8 cellular contexts compared by ENCODE assay signal in genomic region chr17:15260376-15261062, GRCh38. TPM values are rescaled to one million over a fixed set of nuclear protein-coding genes. Genes with fewer than 3 reads are reported as not detected.
DNase-seq lines count a peak whose midpoint lies in the region; ATAC-seq, FAIRE-seq and TF ChIP-seq lines count a peak whose summit lies in the region.

No MANE protein-coding gene starts in this region.

- no peak overlapping the region for H3K27ac Mint-ChIP-seq in activated T-cell treated with anti-CD3 and anti-CD28 coated beads, Interleukin-2, amount 50 U/mL, for 24 hours

- H3K4me1 Mint-ChIP-seq in activated T-cell treated with anti-CD3 and anti-CD28 coated beads, Interleukin-2, amount 50 U/mL, for 24 hours (ENCODE audit: low read depth): peaks cover 32% of the 10 kb centered on the region

- H3K27me3 Mint-ChIP-seq in activated T-cell treated with anti-CD3 and anti-CD28 coated beads, Interleukin-2, amount 50 U/mL, for 24 hours: peaks cover 94% of the 10 kb centered on the region

- peaks cover 45 to 63% (median 61%) of the 10 kb centered on the region in 4 donors for H3K4me1 ChIP-seq in esophagus muscularis mucosa

- H3K9me3 ChIP-seq in esophagus muscularis mucosa: no peaks in the 10 kb centered on the region

- no peak for ATAC-seq in HG02973 (IDR thresholded peaks at IDR 0.05; ENCODE audit: unreplicated experiment)

- H3K4me3 Mint-ChIP-seq in activated T-cell treated with anti-CD3 and anti-CD28 coated beads, Interleukin-2, amount 50 U/mL, for 24 hours: peak overlapping the region; percentile 75

- peak; percentile 79 to 92 (median 88) for TF ChIP-seq CTCF in esophagus muscularis mucosa (IDR thresholded peaks at IDR 0.05)

- TF ChIP-seq EP300 in esophagus muscularis mucosa (IDR thresholded peaks at IDR 0.05): no peak

- peak overlapping the region; percentile 72 to 81 (median 76) for H3K4me3 ChIP-seq in esophagus muscularis mucosa

- intact Hi-C loops in esophagus muscularis mucosa (cut with DNase I): loop anchor here (1.0 to 5.0 kb wide), 3 partner anchors 82 to 243 kb away; partner anchors contain the start of gene TEKT3

- FAIRE-seq in H54 (lab: Jason Lieb, UNC): no peak

- no peaks in the 10 kb centered on the region for H3K36me3 Mint-ChIP-seq in activated T-cell treated with anti-CD3 and anti-CD28 coated beads, Interleukin-2, amount 50 U/mL, for 24 hours (ENCODE audit: low read depth)

- WGBS in esophagus muscularis mucosa: 0% methylated on average over 8 of the region's 59 CpGs

- H3K27ac ChIP-seq in esophagus muscularis mucosa (replicated peaks in 1 of 4): peak overlapping the region; percentile 94 to 99 (median 97)

- no peaks in the 10 kb centered on the region for H3K9me3 Mint-ChIP-seq in activated T-cell treated with anti-CD3 and anti-CD28 coated beads, Interleukin-2, amount 50 U/mL, for 24 hours

- peak; percentile 64 for DNase-seq in CMK (ENCODE audit: low read depth)
- peak; percentile 59 for DNase-seq in H54 (ENCODE audit: insufficient read length, low spot score)
- peak; percentile 69 for DNase-seq in NCI-H82 (lab: John Stamatoyannopoulos, UW)
- DNase-seq in activated T-cell treated with anti-CD3 and anti-CD28 coated beads, Interleukin-2, amount 50 U/mL, for 24 hours: peak; percentile 77
- peak; percentile 97 for DNase-seq in esophagus muscularis mucosa (ENCODE audit: extremely low spot score)
- peak; percentile 88 for DNase-seq in mucosa of gallbladder (ENCODE audit: low spot score)
- DNase-seq in stimulated activated CD8-positive, alpha-beta memory T cell treated with anti-CD3 and anti-CD28 coated beads, Interleukin-7, amount 100 ng/mL, for 48 hours (ENCODE audit: extremely low read depth in 1 of 2, low read depth in 1 of 2): peak; percentile 33 to 49

- TF ChIP-seq POLR2A in H54 (IDR thresholded peaks at IDR 0.05; ENCODE audit: low read depth, low read length): peak; percentile 83
- peak; percentile 31 for TF ChIP-seq POLR2A in esophagus muscularis mucosa (IDR thresholded peaks at IDR 0.05; ENCODE audit: low read depth)

- H3K27me3 ChIP-seq in esophagus muscularis mucosa: no peaks in the 10 kb centered on the region

- H3K36me3 ChIP-seq in esophagus muscularis mucosa: peaks cover 16 to 38% (median 33%) of the 10 kb centered on the region in 4 donors

RNA-seq across cellular contexts. Expression of gene PMP22, which starts 4.6 kb away (rescaled TPM):
- total RNA-seq in esophagus muscularis mucosa (100 to 1,000 TPM; 171 to 253 (median 237) TPM), mucosa of gallbladder (61.4 TPM)

Comparison
In these comparisons a context has a peak if more than half of its experiments do, and no peak if none do; other contexts are left out.
1. DNase-seq: peak in every context shown above with its lines; median percentile 97 in esophagus muscularis mucosa; 88 in mucosa of gallbladder; 77 in activated T-cell treated with anti-CD3 and anti-CD28 coated beads, Interleukin-2, amount 50 U/mL, for 24 hours; 69 in NCI-H82; 64 in CMK; 59 in H54; 41 in stimulated activated CD8-positive, alpha-beta memory T cell treated with anti-CD3 and anti-CD28 coated beads, Interleukin-7, amount 100 ng/mL, for 48 hours.